8 cellular contexts compared by ENCODE assay signal in the genomic region with DNA sequence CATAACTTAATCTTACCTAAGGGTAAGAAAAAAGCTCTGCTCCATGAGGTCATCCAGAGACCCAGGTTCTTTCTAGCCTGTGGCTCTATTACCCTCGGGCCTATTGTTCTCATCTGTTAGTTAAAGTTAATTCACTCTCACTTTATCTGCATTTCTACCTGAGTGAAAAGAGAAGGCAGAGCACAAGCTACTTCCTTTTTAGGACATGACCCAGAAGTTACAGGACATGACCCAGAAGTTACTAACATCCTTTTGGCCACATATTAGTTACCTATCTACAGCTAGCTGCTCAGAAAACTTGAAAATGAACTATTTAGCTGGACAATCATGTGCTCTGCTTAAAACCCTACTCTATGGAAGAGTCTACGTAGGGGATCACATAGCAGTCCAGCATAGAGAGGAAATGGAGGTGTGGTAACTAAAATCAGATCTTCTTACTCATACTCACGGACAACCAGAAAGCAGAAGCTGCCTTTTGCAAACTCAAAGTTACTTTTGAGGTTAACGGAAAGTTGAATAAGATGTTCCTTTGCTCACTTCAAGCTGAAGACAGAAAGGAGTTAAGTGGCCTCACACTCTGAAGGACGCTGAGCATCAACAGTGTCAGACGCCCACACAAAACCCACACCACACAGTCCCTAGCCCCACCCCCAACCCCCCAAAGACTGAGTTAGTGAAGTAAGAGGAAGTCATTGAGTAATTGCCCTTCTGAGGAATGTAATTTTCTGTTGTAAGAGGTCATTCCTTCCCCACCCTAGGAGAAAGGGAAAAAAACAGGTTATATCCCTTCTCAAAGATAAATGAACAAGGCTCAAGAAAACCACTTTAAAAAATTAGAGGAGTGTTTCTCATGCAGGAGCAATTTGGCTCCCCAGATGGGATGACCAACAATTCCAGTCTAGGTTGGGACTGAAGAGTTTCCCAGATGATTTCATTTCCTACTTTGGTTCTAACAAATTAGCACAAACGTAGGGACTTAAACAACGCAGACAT. TPM values are rescaled to one million over a fixed set of nuclear protein-coding genes. Genes with fewer than 3 reads are reported as not detected.
DNase-seq lines count a peak whose midpoint lies in the region; ATAC-seq and TF ChIP-seq lines count a peak whose summit lies in the region.

No MANE protein-coding gene starts in this region.

- no peak overlapping the region for H3K27ac ChIP-seq in left ventricle myocardium inferior (replicated peaks)

- peaks cover 18% of the 10 kb centered on the region for H3K27me3 ChIP-seq in left ventricle myocardium inferior (ENCODE audit: low read depth)

- no peaks in the 10 kb centered on the region for H3K4me1 ChIP-seq in left ventricle myocardium inferior

- H3K4me3 Mint-ChIP-seq in natural killer cell = peak overlapping the region; percentile 50
- H3K4me3 Mint-ChIP-seq in glutamatergic neuron (ENCODE audit: unreplicated experiment) = no peak overlapping the region
- H3K4me3 Mint-ChIP-seq in endothelial cell (ENCODE audit: unreplicated experiment) = no peak overlapping the region

- H3K36me3 ChIP-seq in left ventricle myocardium inferior = no peaks in the 10 kb centered on the region

- H3K9me3 ChIP-seq in left ventricle myocardium inferior (replicated peaks) = peaks cover 12% of the 10 kb centered on the region

- intact Hi-C loops in Right ventricle myocardium inferior (cut with DNase I) = no loop called here
- intact Hi-C loops in left ventricle myocardium inferior (cut with micrococcal nuclease) = no loop called here
- intact Hi-C loops in natural killer cell (cut with micrococcal nuclease) = no loop called here

- H3K27me3 Mint-ChIP-seq in natural killer cell (ENCODE audit: low read depth in 2 of 2) (peaks cover 3 to 16% of the 10 kb centered on the region in 2 donors), glutamatergic neuron (ENCODE audit: unreplicated experiment) (no peaks in the 10 kb centered on the region), endothelial cell (ENCODE audit: unreplicated experiment) (peaks cover 5% of the 10 kb centered on the region)

- H3K27ac Mint-ChIP-seq in natural killer cell (peak overlapping the region; percentile 36 to 76), glutamatergic neuron (ENCODE audit: unreplicated experiment) (no peak overlapping the region), endothelial cell (ENCODE audit: unreplicated experiment) (no peak overlapping the region)

- H3K4me3 ChIP-seq in left ventricle myocardium inferior = no peak overlapping the region

- H3K9me3 Mint-ChIP-seq in natural killer cell (no peaks in the 10 kb centered on the region), glutamatergic neuron (ENCODE audit: unreplicated experiment) (no peaks in the 10 kb centered on the region), endothelial cell (ENCODE audit: unreplicated experiment) (peaks cover 3% of the 10 kb centered on the region)

- H3K4me1 Mint-ChIP-seq in natural killer cell (peaks cover 25 to 27% of the 10 kb centered on the region in 2 donors), glutamatergic neuron (ENCODE audit: low read depth, unreplicated experiment) (no peaks in the 10 kb centered on the region), endothelial cell (ENCODE audit: unreplicated experiment) (peaks cover 29% of the 10 kb centered on the region)

- TF ChIP-seq CTCF in left ventricle myocardium inferior (IDR thresholded peaks at IDR 0.05; ENCODE audit: borderline replicate concordance) (no peak), natural killer cell (IDR thresholded peaks at IDR 0.05) (no peak), glutamatergic neuron (IDR thresholded peaks at IDR 0.05; ENCODE audit: partially characterized antibody, unreplicated experiment) (no peak), endothelial cell (IDR thresholded peaks at IDR 0.05; ENCODE audit: unreplicated experiment) (no peak)

- ATAC-seq in Right ventricle myocardium inferior (peak; percentile 44), HG03558 (IDR thresholded peaks at IDR 0.05; ENCODE audit: extremely low read depth, unreplicated experiment) (peak; percentile 44), natural killer cell (peak; percentile 79 to 91 (median 88))

- DNase-seq in Right ventricle myocardium inferior (ENCODE audit: missing footprints) (no peak), left ventricle myocardium inferior (no peak), activated T-cell treated with anti-CD3 and anti-CD28 coated beads for 1 hour (ENCODE audit: low read depth) (peak; percentile 44), natural killer cell (no peak), retina (no peak), glutamatergic neuron (no peak), endothelial cell (ENCODE audit: low spot score) (no peak)

- H3K36me3 Mint-ChIP-seq in natural killer cell = no peaks in the 10 kb centered on the region
- H3K36me3 Mint-ChIP-seq in glutamatergic neuron (ENCODE audit: unreplicated experiment) = no peaks in the 10 kb centered on the region
- H3K36me3 Mint-ChIP-seq in endothelial cell (ENCODE audit: low read depth, unreplicated experiment) = peaks cover 5% of the 10 kb centered on the region

RNA-seq across cellular contexts. Expression of gene TAB2, which starts 45.9 kb away (rescaled TPM):
- total RNA-seq in Right ventricle myocardium inferior (57.4 TPM), left ventricle myocardium inferior (56.7 TPM), natural killer cell (10 to 100 TPM; 65.7 to 74.9 (median 68.9) TPM), glutamatergic neuron (ENCODE audit: unreplicated experiment) (39.3 TPM), endothelial cell (ENCODE audit: unreplicated experiment) (105 TPM)

Comparison
In these comparisons a context has a peak if more than half of its experiments do, and no peak if none do; other contexts are left out.
1. H3K27ac Mint-ChIP-seq: peak in natural killer cell (2 of 2); none in glutamatergic neuron (single experiment) and endothelial cell (single experiment).
2. Peak in every context shown above with its lines, with median percentiles within 50 percentile points of each other: ATAC-seq.